In the genomic region with DNA sequence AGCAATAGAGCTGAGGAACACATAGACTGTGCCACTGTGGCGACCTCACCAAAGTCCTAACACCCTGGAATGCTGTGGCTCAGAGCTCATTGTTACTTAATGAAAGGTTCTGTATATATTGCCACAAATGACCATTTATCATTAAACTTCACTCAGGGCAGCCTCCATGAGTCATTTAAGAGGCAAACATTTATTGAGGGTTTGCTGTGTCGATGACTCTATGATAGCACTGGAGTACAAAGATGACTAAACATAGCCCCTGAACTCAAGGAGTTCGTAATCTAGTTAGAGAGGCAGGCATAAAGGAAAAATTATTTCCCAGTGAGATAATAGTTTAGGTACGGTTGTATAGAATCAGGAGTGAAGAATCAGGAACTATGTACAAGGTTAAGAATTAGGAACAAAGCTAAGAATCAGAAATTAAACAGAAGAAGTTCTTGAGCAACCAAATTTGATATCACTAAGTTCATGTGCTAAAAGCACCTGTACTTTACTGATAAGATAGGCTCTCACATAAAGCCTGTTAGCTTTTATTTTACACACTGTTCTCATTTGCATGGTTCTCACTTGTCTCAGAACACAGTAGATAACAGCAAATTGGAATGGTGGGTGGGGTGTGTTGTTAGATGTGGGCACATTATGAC, we compare ENCODE assay signal across 1 cellular context.
A peak's percentile ranks its signal among the peaks of the same experiment; 100 is the strongest.
TF ChIP-seq lines count a peak whose summit lies in the region.

No MANE protein-coding gene starts in this region.

TF ChIP-seq in HCT116, 20 proteins besides CTCF, POLR2A, EP300 and RAD21 (continued from another document):
- TF ChIP-seq JUND (IDR thresholded peaks at IDR 0.05) (peak; percentile 45), FOSL1 (IDR thresholded peaks at IDR 0.05; ENCODE audit: low read depth) (peak; percentile 36; the same call in 1 of the 2 replicates), SIN3A (IDR thresholded peaks at IDR 0.05; ENCODE audit: low read depth) (no peak)
- TF ChIP-seq, protein P1, sequence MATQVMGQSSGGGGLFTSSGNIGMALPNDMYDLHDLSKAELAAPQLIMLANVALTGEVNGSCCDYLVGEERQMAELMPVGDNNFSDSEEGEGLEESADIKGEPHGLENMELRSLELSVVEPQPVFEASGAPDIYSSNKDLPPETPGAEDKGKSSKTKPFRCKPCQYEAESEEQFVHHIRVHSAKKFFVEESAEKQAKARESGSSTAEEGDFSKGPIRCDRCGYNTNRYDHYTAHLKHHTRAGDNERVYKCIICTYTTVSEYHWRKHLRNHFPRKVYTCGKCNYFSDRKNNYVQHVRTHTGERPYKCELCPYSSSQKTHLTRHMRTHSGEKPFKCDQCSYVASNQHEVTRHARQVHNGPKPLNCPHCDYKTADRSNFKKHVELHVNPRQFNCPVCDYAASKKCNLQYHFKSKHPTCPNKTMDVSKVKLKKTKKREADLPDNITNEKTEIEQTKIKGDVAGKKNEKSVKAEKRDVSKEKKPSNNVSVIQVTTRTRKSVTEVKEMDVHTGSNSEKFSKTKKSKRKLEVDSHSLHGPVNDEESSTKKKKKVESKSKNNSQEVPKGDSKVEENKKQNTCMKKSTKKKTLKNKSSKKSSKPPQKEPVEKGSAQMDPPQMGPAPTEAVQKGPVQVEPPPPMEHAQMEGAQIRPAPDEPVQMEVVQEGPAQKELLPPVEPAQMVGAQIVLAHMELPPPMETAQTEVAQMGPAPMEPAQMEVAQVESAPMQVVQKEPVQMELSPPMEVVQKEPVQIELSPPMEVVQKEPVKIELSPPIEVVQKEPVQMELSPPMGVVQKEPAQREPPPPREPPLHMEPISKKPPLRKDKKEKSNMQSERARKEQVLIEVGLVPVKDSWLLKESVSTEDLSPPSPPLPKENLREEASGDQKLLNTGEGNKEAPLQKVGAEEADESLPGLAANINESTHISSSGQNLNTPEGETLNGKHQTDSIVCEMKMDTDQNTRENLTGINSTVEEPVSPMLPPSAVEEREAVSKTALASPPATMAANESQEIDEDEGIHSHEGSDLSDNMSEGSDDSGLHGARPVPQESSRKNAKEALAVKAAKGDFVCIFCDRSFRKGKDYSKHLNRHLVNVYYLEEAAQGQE (IDR thresholded peaks at IDR 0.05; ENCODE audit: low read depth): no peak
